In genomic region chr12:6538420-6539275, GRCh38 we compare ENCODE assay signal across 8 cellular contexts.
DNase-seq lines count a peak whose midpoint lies in the region; ATAC-seq and FAIRE-seq lines count a peak whose summit lies in the region.

No MANE protein-coding gene starts in this region.

- no peaks in the 10 kb centered on the region for H3K27me3 ChIP-seq in effector memory CD4-positive, alpha-beta T cell (replicated peaks; ENCODE audit: control insufficient read depth, insufficient read depth, low read length, poor library complexity, severe bottlenecking)

- H3K4me3 ChIP-seq in effector memory CD4-positive, alpha-beta T cell (ENCODE audit: insufficient read depth, low read depth, low read length, poor library complexity, severe bottlenecking) = no peak overlapping the region

- ATAC-seq in HG02571 (IDR thresholded peaks at IDR 0.05; ENCODE audit: unreplicated experiment) = no peak

- no peaks in the 10 kb centered on the region for H3K9me3 ChIP-seq in effector memory CD4-positive, alpha-beta T cell (ENCODE audit: control insufficient read depth, low read length)

- no peak for FAIRE-seq in RCC 7860 (lab: Jason Lieb, UNC)

- H3K4me1 ChIP-seq in effector memory CD4-positive, alpha-beta T cell (ENCODE audit: control insufficient read depth, insufficient read depth, low read length, poor library complexity, severe bottlenecking) = peaks cover 51% of the 10 kb centered on the region

- H3K36me3 ChIP-seq in effector memory CD4-positive, alpha-beta T cell (ENCODE audit: control insufficient read depth, insufficient read depth, low read length) = peaks cover 29% of the 10 kb centered on the region

- DNase-seq in activated T-cell treated with anti-CD3 and anti-CD28 coated beads for 48 hours (ENCODE audit: low read depth) = peak; percentile 49
- DNase-seq in activated T-cell treated with anti-CD3 and anti-CD28 coated beads, Interleukin-2, amount 50 U/mL, for 1 hour = no peak
- DNase-seq in RCC 7860 (ENCODE audit: low spot score) = peak; percentile 49
- DNase-seq in effector memory CD4-positive, alpha-beta T cell = no peak
- DNase-seq in stimulated activated CD4-positive, alpha-beta T cell treated with anti-CD3 and anti-CD28 coated beads, Interleukin-12 subunit alpha, Interleukin-12 subunit beta, amount 100 ng/mL, for 4 hours = peak; percentile 37
- DNase-seq in GM19240 (ENCODE audit: insufficient read length, low spot score) = no peak
- no peak for DNase-seq in epidermal melanocyte (ENCODE audit: insufficient read length, low spot score)

- peak overlapping the region; percentile 55 for H3K27ac ChIP-seq in effector memory CD4-positive, alpha-beta T cell (ENCODE audit: insufficient read depth, low read length, poor library complexity, severe bottlenecking)

Comparison
In these comparisons a context has a peak if more than half of its experiments do, and no peak if none do; other contexts are left out.
1. DNase-seq: peak in activated T-cell treated with anti-CD3 and anti-CD28 coated beads for 48 hours (single experiment), RCC 7860 (single experiment) and stimulated activated CD4-positive, alpha-beta T cell treated with anti-CD3 and anti-CD28 coated beads, Interleukin-12 subunit alpha, Interleukin-12 subunit beta, amount 100 ng/mL, for 4 hours (single experiment); none in activated T-cell treated with anti-CD3 and anti-CD28 coated beads, Interleukin-2, amount 50 U/mL, for 1 hour (single experiment), effector memory CD4-positive, alpha-beta T cell (0 of 3), GM19240 (single experiment) and epidermal melanocyte (single experiment).